8 cellular contexts compared by ENCODE assay signal in genomic region chr5:134525687-134526482, GRCh38. TPM values are rescaled to one million over a fixed set of nuclear protein-coding genes. Genes with fewer than 3 reads are reported as not detected.
DNase-seq lines count a peak whose midpoint lies in the region; TF ChIP-seq lines count a peak whose summit lies in the region.

No MANE protein-coding gene starts in this region.

- no peaks in the 10 kb centered on the region for H3K9me3 ChIP-seq in tibial nerve

- H3K36me3 ChIP-seq in KMS-11 (ENCODE audit: insufficient read depth) (no peaks in the 10 kb centered on the region), tibial nerve (no peaks in the 10 kb centered on the region)

- DNase-seq in ACHN (peak; percentile 67), SK-MEL-5 (ENCODE audit: low read depth, low spot score) (peak; percentile 67), glomerular visceral epithelial cell (ENCODE audit: extremely low spot score) (peak; percentile 75), nucleus accumbens (lab: John Stamatoyannopoulos, UW) (peak in 52 of 56 donors; percentile 26 to 81 (median 64)), tibial nerve (ENCODE audit: low spot score in 2 of 2) (peak; percentile 55 to 71)
- DNase-seq in activated naive CD8-positive, alpha-beta T cell treated with anti-CD3 and anti-CD28 coated beads for 36 hours = peak; percentile 64

- peak overlapping the region; percentile 98 for H3K4me3 Mint-ChIP-seq in activated naive CD8-positive, alpha-beta T cell treated with anti-CD3 and anti-CD28 coated beads for 36 hours

- H3K4me1 Mint-ChIP-seq in activated naive CD8-positive, alpha-beta T cell treated with anti-CD3 and anti-CD28 coated beads for 36 hours = peaks cover 44% of the 10 kb centered on the region

- H3K36me3 Mint-ChIP-seq in activated naive CD8-positive, alpha-beta T cell treated with anti-CD3 and anti-CD28 coated beads for 36 hours = peaks cover 3% of the 10 kb centered on the region

- H3K4me1 ChIP-seq in KMS-11 (ENCODE audit: low read depth, poor library complexity, severe bottlenecking) (peaks cover 25% of the 10 kb centered on the region), tibial nerve (peaks cover 0 to 42% (median 28%) of the 10 kb centered on the region in 4 donors)

- TF ChIP-seq CTCF in KMS-11 (conservative IDR thresholded peaks at IDR 0.05; ENCODE audit: low read depth, low read length) (no peak), tibial nerve (IDR thresholded peaks at IDR 0.05) (peak in 1 of 5 experiments; percentile 23)

- H3K4me2 ChIP-seq in KMS-11 = peak overlapping the region; percentile 96

- peaks cover 2% of the 10 kb centered on the region for H3K27me3 Mint-ChIP-seq in activated naive CD8-positive, alpha-beta T cell treated with anti-CD3 and anti-CD28 coated beads for 36 hours

- peak in 1 of 2 donors; percentile 77 for TF ChIP-seq EP300 in tibial nerve (IDR thresholded peaks at IDR 0.05)

- H3K4me3 ChIP-seq in KMS-11 (IDR thresholded peaks at IDR 0.05; ENCODE audit: insufficient read depth, low read depth, low read length) (no peak overlapping the region), tibial nerve (peak overlapping the region; percentile 63 to 99 (median 91))

- no peaks in the 10 kb centered on the region for H3K27me3 ChIP-seq in KMS-11 (ENCODE audit: insufficient read depth, low read depth)
- H3K27me3 ChIP-seq in tibial nerve = no peaks in the 10 kb centered on the region

- H4K20me1 ChIP-seq in KMS-11 (ENCODE audit: insufficient read depth) = no peaks in the 10 kb centered on the region

- peak overlapping the region; percentile 78 for H2AFZ ChIP-seq in KMS-11 (ENCODE audit: low read depth)

- 0 to 1% methylated on average over 46 to 62 of the region's 84 CpGs for WGBS in tibial nerve, 2 donors

- peak overlapping the region; percentile 98 for H3K27ac Mint-ChIP-seq in activated naive CD8-positive, alpha-beta T cell treated with anti-CD3 and anti-CD28 coated beads for 36 hours

- H3K27ac ChIP-seq in KMS-11 (peak overlapping the region; percentile 97), tibial nerve (peak overlapping the region; percentile 98 to 100 (median 99))

- H3K9ac ChIP-seq in KMS-11 = peak overlapping the region; percentile 99

- peak; percentile 40 for TF ChIP-seq POLR2A in GM19099 (IDR thresholded peaks at IDR 0.05; ENCODE audit: extremely low read depth, insufficient read length, low read depth)
- TF ChIP-seq POLR2A in tibial nerve (IDR thresholded peaks at IDR 0.05) = peak in 1 of 2 donors; percentile 29

- no peaks in the 10 kb centered on the region for H3K9me3 Mint-ChIP-seq in activated naive CD8-positive, alpha-beta T cell treated with anti-CD3 and anti-CD28 coated beads for 36 hours

- in situ Hi-C loops in ACHN (cut with HindIII; ENCODE audit: low pct_ligation_motif_present, low pct_unique_long_range_greater_than_20kb, low sequenced_read_pairs) (no loop called here), SK-MEL-5 (cut with HindIII; ENCODE audit: low pct_unique_long_range_greater_than_20kb, low sequenced_read_pairs) (no loop called here)

- H3K79me2 ChIP-seq in KMS-11 (ENCODE audit: insufficient read depth, low read depth) = peaks cover 32% of the 10 kb centered on the region

RNA-seq across cellular contexts. Expression of gene JADE2, which starts 0.4 kb away (rescaled TPM):
- total RNA-seq in SK-MEL-5 (2014; rRNA removed; shearing (Covaris generic)) = 21.8 and 23.6 TPM in 2 replicates
- polyA plus RNA-seq in SK-MEL-5 (2015; cell fraction: cytosol; rRNA removed) = 27.3 and 27.7 TPM in 2 replicates
- polyA plus RNA-seq in SK-MEL-5 (2015; cell fraction: nucleus; rRNA removed) = 17.0 and 26.8 TPM in 2 replicates
- 10 to 100 TPM; 80.2 to 80.3 TPM for total RNA-seq in activated naive CD8-positive, alpha-beta T cell treated with anti-CD3 and anti-CD28 coated beads for 36 hours
- 10 to 100 TPM; 58.8 to 90.6 (median 73.9) TPM for total RNA-seq in tibial nerve
